Comparison of ENCODE assay signal across 8 cellular contexts in the genomic region with DNA sequence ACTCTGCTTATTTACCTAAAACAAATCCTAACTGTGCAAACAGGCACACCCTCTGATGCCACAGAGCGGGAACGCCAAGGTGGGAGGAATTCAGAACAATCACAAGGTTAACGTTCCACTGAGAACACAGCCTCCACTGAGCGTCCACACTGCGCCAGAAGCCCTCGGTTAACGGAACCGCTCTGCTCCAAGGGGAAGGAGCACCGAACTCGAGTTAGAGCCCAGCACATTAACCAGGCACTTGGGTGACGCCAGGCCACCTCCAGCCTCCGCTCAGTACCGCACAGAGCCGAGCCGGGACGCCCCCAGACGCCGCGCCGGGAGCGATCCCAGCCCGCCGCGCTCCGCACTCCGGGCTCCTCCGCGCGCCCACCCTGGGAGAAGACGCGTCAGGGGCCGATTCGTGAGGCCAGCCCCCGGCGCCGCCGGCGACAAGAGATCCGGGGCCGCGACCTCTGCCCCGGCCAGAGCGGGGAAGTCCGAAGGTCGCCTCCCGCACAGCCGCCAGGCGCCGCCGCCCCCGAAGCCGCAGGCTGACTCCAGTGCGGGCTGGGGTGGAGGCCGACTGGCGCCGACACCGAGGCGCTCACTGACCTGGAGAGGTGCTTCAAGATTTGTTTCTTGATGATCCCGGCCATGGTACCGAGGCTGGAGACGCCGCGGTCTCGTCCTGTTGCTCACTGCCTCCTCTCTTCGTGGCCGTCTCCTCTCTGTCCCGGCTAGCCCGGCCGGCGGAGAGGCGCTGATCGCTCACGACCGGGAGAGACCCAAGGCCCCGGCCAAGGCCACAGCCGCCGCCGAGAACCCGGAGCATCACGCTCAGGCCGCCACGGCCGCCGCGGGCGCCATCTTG. TPM values are rescaled to one million over a fixed set of nuclear protein-coding genes. Genes with fewer than 3 reads are reported as not detected.
DNase-seq lines count a peak whose midpoint lies in the region; ATAC-seq and TF ChIP-seq lines count a peak whose summit lies in the region.

No MANE protein-coding gene starts in this region.

- no peaks in the 10 kb centered on the region for H3K9me3 ChIP-seq in CD4-positive, CD25-positive, alpha-beta regulatory T cell (ENCODE audit: control insufficient read depth in 2 of 2, low read length in 2 of 2)
- H3K9me3 ChIP-seq in NT2/D1 (ENCODE audit: insufficient read depth, low read length) = peaks cover 11% of the 10 kb centered on the region; the same call in 1 of the 2 replicates
- no peaks in the 10 kb centered on the region for H3K9me3 ChIP-seq in osteoblast (ENCODE audit: low read depth, low read length)
- H3K9me3 ChIP-seq in vagina = no peaks in the 10 kb centered on the region

- no peaks in the 10 kb centered on the region for H3K27me3 Mint-ChIP-seq in CD4-positive, CD25-positive, alpha-beta regulatory T cell
- peaks cover 2% of the 10 kb centered on the region for H3K27me3 Mint-ChIP-seq in glutamatergic neuron (ENCODE audit: unreplicated experiment)

- peak overlapping the region; percentile 98 for H3K9ac ChIP-seq in NT2/D1 (ENCODE audit: insufficient read length, low read depth)

- H3K27ac Mint-ChIP-seq in CD4-positive, CD25-positive, alpha-beta regulatory T cell = peak overlapping the region; percentile 96 to 97 (median 96)
- H3K27ac Mint-ChIP-seq in glutamatergic neuron (ENCODE audit: unreplicated experiment) = peak overlapping the region; percentile 92

- peak overlapping the region; percentile 96 for H3K4me2 ChIP-seq in osteoblast (ENCODE audit: insufficient read depth, low read length)

- peak overlapping the region; percentile 85 for H3K27ac ChIP-seq in CD4-positive, CD25-positive, alpha-beta regulatory T cell (ENCODE audit: insufficient read depth, low read length, poor library complexity, severe bottlenecking)
- H3K27ac ChIP-seq in osteoblast (ENCODE audit: low read depth, low read length) (peak overlapping the region; percentile 95), vagina (peak overlapping the region; percentile 99)

- peak; percentile 38 to 42 for ATAC-seq in CD4-positive, CD25-positive, alpha-beta regulatory T cell (ENCODE audit: low read depth in 2 of 2)
- peak; percentile 35 for ATAC-seq in HG03342 (IDR thresholded peaks at IDR 0.05; ENCODE audit: unreplicated experiment)

- peak overlapping the region; percentile 95 for H2AFZ ChIP-seq in osteoblast (ENCODE audit: low read length)

- peak overlapping the region; percentile 82 for H3K4me3 ChIP-seq in CD4-positive, CD25-positive, alpha-beta regulatory T cell (ENCODE audit: low read depth, low read length)
- H3K4me3 ChIP-seq in NT2/D1 (ENCODE audit: insufficient read length, low read depth) = peak overlapping the region; percentile 96
- H3K4me3 ChIP-seq in osteoblast (ENCODE audit: insufficient read depth, low read length) = peak overlapping the region; percentile 96
- peak overlapping the region; percentile 62 to 96 for H3K4me3 ChIP-seq in vagina

- DNase-seq in CD4-positive, CD25-positive, alpha-beta regulatory T cell = peak; percentile 35 to 54 (median 42)
- DNase-seq in NT2/D1 (ENCODE audit: low read depth, low spot score) = peak; percentile 18
- peak; percentile 48 for DNase-seq in activated naive CD4-positive, alpha-beta T cell treated with Interleukin-2 at 50 U/mL for 16 hours
- DNase-seq in glutamatergic neuron = peak; percentile 81
- DNase-seq in osteoblast (ENCODE audit: insufficient read length, low spot score, missing footprints) = peak; percentile 74
- DNase-seq in vagina (ENCODE audit: extremely low spot score in 2 of 2) = no peak

- peak; percentile 97 for TF ChIP-seq POLR2A in GM19099 (IDR thresholded peaks at IDR 0.05; ENCODE audit: extremely low read depth, insufficient read length, low read depth)
- peak in 1 of 2 donors; percentile 89 for TF ChIP-seq POLR2A in vagina (IDR thresholded peaks at IDR 0.05)

- no peaks in the 10 kb centered on the region for H3K27me3 ChIP-seq in CD4-positive, CD25-positive, alpha-beta regulatory T cell (ENCODE audit: control insufficient read depth, insufficient read depth, low read length)
- H3K27me3 ChIP-seq in NT2/D1 (ENCODE audit: insufficient read depth, insufficient read length) = no peaks in the 10 kb centered on the region
- no peaks in the 10 kb centered on the region for H3K27me3 ChIP-seq in osteoblast (ENCODE audit: insufficient read depth, low read length)
- H3K27me3 ChIP-seq in vagina = no peaks in the 10 kb centered on the region

- no peaks in the 10 kb centered on the region for H3K36me3 Mint-ChIP-seq in CD4-positive, CD25-positive, alpha-beta regulatory T cell
- H3K36me3 Mint-ChIP-seq in glutamatergic neuron (ENCODE audit: unreplicated experiment) = no peaks in the 10 kb centered on the region

- no peaks in the 10 kb centered on the region for H3K36me3 ChIP-seq in CD4-positive, CD25-positive, alpha-beta regulatory T cell (ENCODE audit: control insufficient read depth, insufficient read depth, low read length)
- H3K36me3 ChIP-seq in NT2/D1 (ENCODE audit: insufficient read depth, insufficient read length, low read length) (no peaks in the 10 kb centered on the region), osteoblast (ENCODE audit: insufficient read depth, low read length) (no peaks in the 10 kb centered on the region), vagina (no peaks in the 10 kb centered on the region)

- TF ChIP-seq CTCF in glutamatergic neuron (IDR thresholded peaks at IDR 0.05; ENCODE audit: partially characterized antibody, unreplicated experiment) (no peak), osteoblast (IDR thresholded peaks at IDR 0.05; ENCODE audit: extremely low read depth, low read depth, low read length) (no peak), vagina (IDR thresholded peaks at IDR 0.05) (no peak)

- H4K20me1 ChIP-seq in osteoblast (ENCODE audit: insufficient read depth, low read length) = peaks cover 23% of the 10 kb centered on the region

- no peaks in the 10 kb centered on the region for H3K9me3 Mint-ChIP-seq in CD4-positive, CD25-positive, alpha-beta regulatory T cell
- H3K9me3 Mint-ChIP-seq in glutamatergic neuron (ENCODE audit: unreplicated experiment) = peaks cover 6% of the 10 kb centered on the region

- peaks cover 27 to 48% (median 38%) of the 10 kb centered on the region in 4 donors for H3K4me1 Mint-ChIP-seq in CD4-positive, CD25-positive, alpha-beta regulatory T cell
- peaks cover 21% of the 10 kb centered on the region for H3K4me1 Mint-ChIP-seq in glutamatergic neuron (ENCODE audit: low read depth, unreplicated experiment)

- intact Hi-C loops in vagina (cut with DNase I) = no loop called here

- peak overlapping the region; percentile 90 to 98 (median 96) for H3K4me3 Mint-ChIP-seq in CD4-positive, CD25-positive, alpha-beta regulatory T cell
- H3K4me3 Mint-ChIP-seq in glutamatergic neuron (ENCODE audit: unreplicated experiment) = peak overlapping the region; percentile 91

- peaks cover 48% of the 10 kb centered on the region for H3K79me2 ChIP-seq in osteoblast (ENCODE audit: insufficient read depth, low read length)

- H3K4me1 ChIP-seq in CD4-positive, CD25-positive, alpha-beta regulatory T cell (ENCODE audit: control insufficient read depth, insufficient read depth, low read length, poor library complexity, severe bottlenecking) = peaks cover 24% of the 10 kb centered on the region
- H3K4me1 ChIP-seq in NT2/D1 (ENCODE audit: insufficient read depth, insufficient read length) = no peaks in the 10 kb centered on the region
- H3K4me1 ChIP-seq in osteoblast (ENCODE audit: insufficient read depth, low read length) = peaks cover 32% of the 10 kb centered on the region
- peaks cover 45% of the 10 kb centered on the region for H3K4me1 ChIP-seq in vagina

RNA-seq across cellular contexts. Expression of a gene that starts 0.5 kb away (rescaled TPM):
- total RNA-seq in CD4-positive, CD25-positive, alpha-beta regulatory T cell = 26.5 TPM
- polyA plus RNA-seq in CD4-positive, CD25-positive, alpha-beta regulatory T cell = 10 to 100 TPM; 12.1 to 17.9 (median 16.4) TPM
- total RNA-seq in glutamatergic neuron (ENCODE audit: unreplicated experiment) (25.7 TPM), osteoblast (55.7 and 64.8 TPM in 2 replicates), vagina (21.9 TPM)

RNA-seq across cellular contexts. Expression of a gene that starts 58.4 kb away (rescaled TPM):
- total RNA-seq in CD4-positive, CD25-positive, alpha-beta regulatory T cell = 30.6 TPM
- polyA plus RNA-seq in CD4-positive, CD25-positive, alpha-beta regulatory T cell = 10 to 100 TPM; 36.2 to 41.9 (median 39.5) TPM
- total RNA-seq in glutamatergic neuron (ENCODE audit: unreplicated experiment) (36.0 TPM), osteoblast (13.6 and 19.2 TPM in 2 replicates), vagina (6.6 TPM)

Comparison
In these comparisons a context has a peak if more than half of its experiments do, and no peak if none do; other contexts are left out.
1. DNase-seq: peak in CD4-positive, CD25-positive, alpha-beta regulatory T cell (3 of 3), NT2/D1 (single experiment), activated naive CD4-positive, alpha-beta T cell treated with Interleukin-2 at 50 U/mL for 16 hours (single experiment), glutamatergic neuron (single experiment) and osteoblast (single experiment); none in vagina (0 of 2).
2. Peak in every context shown above with its lines, with median percentiles within 50 percentile points of each other: H3K27ac ChIP-seq and H3K4me3 ChIP-seq.